In the genomic region with DNA sequence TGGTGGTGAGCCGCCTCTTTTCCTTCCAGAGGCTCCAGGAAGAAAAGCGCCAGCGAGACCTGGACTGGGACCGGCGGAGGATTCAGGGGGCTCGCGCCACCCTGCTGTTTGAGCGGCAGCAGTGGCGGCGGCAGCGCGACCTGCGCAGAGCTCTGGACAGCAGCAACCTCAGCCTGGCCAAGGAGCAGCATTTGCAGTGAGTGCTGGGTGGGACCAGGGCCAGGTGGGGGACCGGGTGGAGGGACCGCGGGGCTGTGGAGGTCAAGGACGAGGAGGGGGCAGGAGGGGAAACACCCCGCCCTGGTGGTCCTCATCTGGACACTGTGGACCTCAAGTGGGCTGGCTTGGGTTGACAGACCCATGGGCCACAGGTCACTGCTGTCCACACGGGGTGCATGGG, we compare ENCODE assay signal across 29 cellular contexts. TPM values are rescaled to one million over a fixed set of nuclear protein-coding genes. Genes with fewer than 3 reads are reported as not detected.
"Had no signal": no experiment of that assay in that cellular context is flagged by ENCODE, and none has a peak within 500 bp of the region (broad histone marks: within the 10 kb centered on the region; RNA-seq: fewer than 3 reads in every experiment).

No MANE protein-coding gene starts in this region.

- H3K9me3 ChIP-seq: colonic mucosa, gastrocnemius medialis, right lobe of liver had no signal

- FAIRE-seq: small intestine had no signal

- H3K4me3 ChIP-seq: breast epithelium, colonic mucosa, dorsolateral prefrontal cortex, gastrocnemius medialis, hepatocyte, neural progenitor cell, right lobe of liver, stomach, tibial nerve had no signal

- DNase-seq: activated CD4-positive, alpha-beta memory T cell treated with anti-CD3 and anti-CD28 coated beads for 36 hours; activated CD4-positive, alpha-beta T cell treated with anti-CD3 and anti-CD28 coated beads, Interleukin-2, amount 10 ng/mL, durations not matched to agents 24 days and 14 days; activated CD4-positive, CD25-positive, alpha-beta regulatory T cell treated with anti-CD3 and anti-CD28 coated beads, Interleukin-2, amount 50 U/mL, for 72 hours; activated CD8-positive, alpha-beta memory T cell treated with anti-CD3 and anti-CD28 coated beads, Interleukin-2, amount 50 U/mL, for 48 hours; activated T-cell treated with anti-CD3 and anti-CD28 coated beads, Interleukin-2, amount 50 U/mL, for 24 hours; colonic mucosa; effector memory CD4-positive, alpha-beta T cell; erythroblast; gastrocnemius medialis; glutamatergic neuron; islet precursor cell; left cardiac atrium; natural killer cell; small intestine; stimulated activated CD4-positive, alpha-beta T cell treated with anti-CD3 and anti-CD28 coated beads, Interleukin-1b, Interleukin-23, amount 100 ng/mL, for 48 hours; stimulated activated CD4-positive, alpha-beta T cell treated with anti-CD3 and anti-CD28 coated beads, Interleukin-4, amount 100 ng/mL, for 4 hours; stimulated activated CD8-positive, alpha-beta memory T cell treated with anti-CD3 and anti-CD28 coated beads, Interleukin-4, amount 100 ng/mL, for 48 hours; stomach; T-helper 2 cell had no signal

- ATAC-seq: gastrocnemius medialis; left cardiac atrium; natural killer cell; right lobe of liver; stimulated activated memory B cell treated with anti-CD40 and anti-IgM and Interleukin-4, amounts not matched to agents 10 μg/mL and 1 μg/mL and 100 μg/mL, for 72 hours had no signal

- H3K9ac ChIP-seq: neural progenitor cell had no signal

- H3K4me1 ChIP-seq: breast epithelium, colonic mucosa had no signal

- H3K27ac ChIP-seq: breast epithelium, colonic mucosa, dorsolateral prefrontal cortex, gastrocnemius medialis, hepatocyte, neural progenitor cell, right lobe of liver, stomach, tibial nerve had no signal

- H3K36me3 ChIP-seq: breast epithelium, colonic mucosa, gastrocnemius medialis, neural progenitor cell, right lobe of liver, stomach, tibial nerve had no signal

RNA-seq across cellular contexts. Expression of gene RIBC2, which starts 17.4 kb away (rescaled TPM):
- total RNA-seq: gastrocnemius medialis had no signal

RNA-seq across cellular contexts. Expression of gene SMC1B, which starts 17.5 kb away (rescaled TPM):
- total RNA-seq: breast epithelium, gastrocnemius medialis, hepatocyte, left cardiac atrium, osteocyte, progenitor cell of endocrine pancreas, renal cortical epithelial cell, right lobe of liver, stomach, tibial nerve had no signal
